Comparison of ENCODE assay signal across 12 cellular contexts in genomic region chr6:1382331-1382882, GRCh38. TPM values are rescaled to one million over a fixed set of nuclear protein-coding genes. Genes with fewer than 3 reads are reported as not detected.
A peak's percentile ranks its signal among the peaks of the same experiment; 100 is the strongest.
DNase-seq lines count a peak whose midpoint lies in the region; ATAC-seq, FAIRE-seq and TF ChIP-seq lines count a peak whose summit lies in the region.
"Had no signal": no experiment of that assay in that cellular context is flagged by ENCODE, and none has a peak within 500 bp of the region (broad histone marks: within the 10 kb centered on the region; RNA-seq: fewer than 3 reads in every experiment).

No MANE protein-coding gene starts in this region.

- H4K20me1 ChIP-seq in IMR-90 (ENCODE audit: insufficient read depth, low read length): no peaks in the 10 kb centered on the region
- H4K20me1 ChIP-seq in H1 (replicated peaks in 1 of 2; ENCODE audit: control insufficient read depth in 1 of 2, insufficient read depth in 2 of 2, low read length in 2 of 2): peaks cover 14 to 31% of the 10 kb centered on the region in 2 experiments
- H4K20me1 ChIP-seq in neural cell (ENCODE audit: insufficient read depth): no peaks in the 10 kb centered on the region

- no peak overlapping the region for H4K5ac ChIP-seq in IMR-90 (ENCODE audit: low read depth, low read length)
- no peak overlapping the region for H4K5ac ChIP-seq in H1 (ENCODE audit: insufficient read length, low read depth, low read length)

- H3K79me2 ChIP-seq in H1 (ENCODE audit: control insufficient read depth in 1 of 2, insufficient read depth in 2 of 2, low read length in 2 of 2): no peaks in the 10 kb centered on the region
- H3K79me2 ChIP-seq in neural cell (replicated peaks; ENCODE audit: insufficient read depth, low read length): no peaks in the 10 kb centered on the region

- H3K4me2 ChIP-seq in IMR-90 (ENCODE audit: low read depth, low read length): no peak overlapping the region; the same call in 1 of the 2 replicates
- peak overlapping the region; percentile 59 to 73 for H3K4me2 ChIP-seq in H1 (ENCODE audit: insufficient read depth in 1 of 2, low read depth in 2 of 2, low read length in 2 of 2)
- H3K4me2 ChIP-seq in neural cell (ENCODE audit: low read length): no peak overlapping the region

- DNase-seq in AG04450 (ENCODE audit: low read depth, low spot score) (no peak), IMR-90 (no peak), H1 (ENCODE audit: low read depth in 1 of 2, low spot score in 2 of 2) (peak in 1 of 2 experiments; percentile 78), COLO668 (lab: John Stamatoyannopoulos, UW; ENCODE audit: unreplicated experiment) (no peak), HTR-8/SVneo (ENCODE audit: insufficient read length, low spot score) (no peak), ureter (ENCODE audit: low spot score) (no peak)
- DNase-seq: NCI-H1092 had no signal

- dilution Hi-C loops in IMR-90 (cut with HindIII; ENCODE audit: low sequenced_read_pairs, unreplicated experiment): no loop called here

- FAIRE-seq in H1 (lab: Jason Lieb, UNC): no peak
- FAIRE-seq in HTR-8/SVneo (lab: Jason Lieb, UNC): no peak

- H3K9me2 ChIP-seq in neural cell (ENCODE audit: insufficient read depth, low read length): no peaks in the 10 kb centered on the region

- no peaks in the 10 kb centered on the region for H3K9me1 ChIP-seq in IMR-90 (ENCODE audit: insufficient read depth, low read length)

- H3K23me2 ChIP-seq in H1 (ENCODE audit: low read depth, low read length): peaks cover 6% of the 10 kb centered on the region; the same call in 1 of the 2 replicates

- H3K4me1 ChIP-seq in IMR-90 (ENCODE audit: control insufficient read depth, insufficient read depth, low read length) (peaks cover 8% of the 10 kb centered on the region; the same call in 1 of the 2 replicates), H1 (replicated peaks in 1 of 4; ENCODE audit: control insufficient read depth in 3 of 4, insufficient read depth in 4 of 4, low read length in 3 of 4) (peaks cover 0 to 37% (median 17%) of the 10 kb centered on the region in 4 experiments; a peak in 5 of 7 replicates)

- H2AK5ac ChIP-seq in IMR-90 (ENCODE audit: low read depth, low read length) (no peak overlapping the region), H1 (ENCODE audit: low read depth, low read length) (no peak overlapping the region)

- H3K18ac ChIP-seq in IMR-90 (ENCODE audit: low read depth, low read length) (no peak overlapping the region), H1 (ENCODE audit: extremely low read depth, low read length) (peak overlapping the region; percentile 24)

- no peak for TF ChIP-seq EP300 in H1 (IDR thresholded peaks at IDR 0.05; ENCODE audit: borderline replicate concordance in 1 of 2, low read depth in 2 of 2, low read length in 2 of 2)
- TF ChIP-seq EP300 in neural cell (conservative IDR thresholded peaks at IDR 0.05; ENCODE audit: poor library complexity, severe bottlenecking): no peak

- TF ChIP-seq POLR2A in IMR-90 (IDR thresholded peaks at IDR 0.05; ENCODE audit: low read depth, low read length): no peak
- no peak for TF ChIP-seq POLR2A in H1 (IDR thresholded peaks at IDR 0.05; ENCODE audit: control extremely low read depth in 1 of 2, low read depth in 2 of 2, low read length in 2 of 2)

- no TSS peak for BruUV-seq in IMR-90 (replicated peaks; lab: Mats Ljungman, UMichigan)

- H3K4ac ChIP-seq in IMR-90 (ENCODE audit: low read depth, low read length) (no peak overlapping the region), H1 (replicated peaks; ENCODE audit: insufficient read length, low read depth, low read length) (no peak overlapping the region)

- H3K23ac ChIP-seq in IMR-90 (ENCODE audit: low read depth, low read length) (no peak overlapping the region), H1 (ENCODE audit: insufficient read length) (no peak overlapping the region)

- no peak overlapping the region for H2BK120ac ChIP-seq in IMR-90 (ENCODE audit: low read depth, low read length)
- H2BK120ac ChIP-seq in H1 (replicated peaks; ENCODE audit: low read depth, low read length): no peak overlapping the region

- WGBS in IMR-90 (ENCODE audit: extremely low coverage in 2 of 2, insufficient read length in 1 of 2), 2 experiments: 55% methylated on average over 17 of the region's 35 CpGs; no CpG with 5 or more reads in 1 of the 2 experiments
- 2% methylated on average over 33 of the region's 35 CpGs; no CpG with 5 or more reads in 1 of the 2 experiments for WGBS in H1 (ENCODE audit: extremely low coverage in 1 of 2, insufficient coverage in 1 of 2, insufficient read length in 1 of 2, insufficient replicate concordance in 2 of 2, low coverage in 1 of 2, low lambda C conversion rate in 2 of 2, missing lambda C conversion rate in 1 of 2), 2 experiments

- H3F3A ChIP-seq in neural cell (ENCODE audit: insufficient read depth, low read length, poor library complexity, severe bottlenecking): no peaks in the 10 kb centered on the region

- peaks cover 34% of the 10 kb centered on the region for H3K9me3 ChIP-seq in AG04450 (ENCODE audit: control insufficient read depth, insufficient read depth, low read length)
- H3K9me3 ChIP-seq in IMR-90 (ENCODE audit: control insufficient read depth, insufficient read depth, low read length): peaks cover 3% of the 10 kb centered on the region; the same call in 1 of the 2 replicates
- no peaks in the 10 kb centered on the region for H3K9me3 ChIP-seq in H1 (ENCODE audit: insufficient read depth in 2 of 2, low read depth in 1 of 2, low read length in 1 of 2)
- no peaks in the 10 kb centered on the region for H3K9me3 ChIP-seq in neural cell (ENCODE audit: low read length)

- no peak overlapping the region for H2BK15ac ChIP-seq in IMR-90 (ENCODE audit: low read depth, low read length)
- H2BK15ac ChIP-seq in H1 (ENCODE audit: low read length): peak overlapping the region; percentile 53; the same call in 1 of the 2 replicates

- no peak overlapping the region for H2BK5ac ChIP-seq in IMR-90 (ENCODE audit: low read depth, low read length, poor library complexity, severe bottlenecking)
- no peak overlapping the region for H2BK5ac ChIP-seq in H1 (ENCODE audit: low read depth, low read length)

- H3K14ac ChIP-seq in IMR-90 (replicated peaks; ENCODE audit: low read depth, low read length) (no peak overlapping the region), H1 (ENCODE audit: insufficient read length) (no peak overlapping the region)

- TF ChIP-seq CTCF in AG04450 (IDR thresholded peaks at IDR 0.05; ENCODE audit: low read depth, low read length): no peak
- no peak for TF ChIP-seq CTCF in IMR-90 (conservative IDR thresholded peaks at IDR 0.05; ENCODE audit: low read depth, low read length)
- no peak for TF ChIP-seq CTCF in H1 (IDR thresholded peaks at IDR 0.05; ENCODE audit: control extremely low read depth in 1 of 3, insufficient read depth in 1 of 3, low read depth in 1 of 3, low read length in 3 of 3)
- no peak for TF ChIP-seq CTCF in neural cell (IDR thresholded peaks at IDR 0.05; ENCODE audit: poor library complexity, severe bottlenecking)

- H3K9ac ChIP-seq in IMR-90 (ENCODE audit: low read depth, low read length) (no peak overlapping the region), H1 (replicated peaks in 1 of 4; ENCODE audit: extremely low read depth in 1 of 4, low read depth in 3 of 4, low read length in 3 of 4) (no peak overlapping the region), neural cell (ENCODE audit: low read length) (no peak overlapping the region)

- H4K91ac ChIP-seq in IMR-90 (ENCODE audit: insufficient read depth, low read depth, low read length) (no peak overlapping the region), H1 (replicated peaks; ENCODE audit: insufficient read length, low read length) (no peak overlapping the region)

- H3K27me3 ChIP-seq in AG04450 (ENCODE audit: control insufficient read depth, insufficient read depth, low read length) (peaks cover 52% of the 10 kb centered on the region), IMR-90 (ENCODE audit: control insufficient read depth, insufficient read depth, low read length) (peaks cover 43% of the 10 kb centered on the region), H1 (replicated peaks in 1 of 4; ENCODE audit: control insufficient read depth in 3 of 4, extremely low read depth in 1 of 4, insufficient read depth in 3 of 4, low read length in 3 of 4) (peaks cover 94 to 100% (median 98%) of the 10 kb centered on the region in 4 experiments), neural cell (ENCODE audit: insufficient read depth, low read depth, low read length) (peaks cover 99% of the 10 kb centered on the region)

- POLR2A ChIA-PET in AG04450 (lab: Yijun Ruan, JAX) (interaction anchor here (0.5 kb wide), 1 partner anchor 10 kb away, joined by 4 read pairs; no protein-coding TSS in a partner anchor), IMR-90 (lab: Charles Lee; ENCODE audit: unreplicated experiment) (no interaction called here), H1 (lab: Charles Lee; ENCODE audit: partially characterized antibody) (interaction anchor here (1.5 to 2.0 kb wide), 2 partner anchors 10 to 14 kb away, joined by 8 to 11 read pairs; no protein-coding TSS in a partner anchor)

- CTCF ChIA-PET in AG04450 (lab: Charles Lee): interaction anchor here (0.7 to 2.1 kb wide), 9 partner anchors 8 to 789 kb away, joined by 3 to 13 read pairs (median 3); no protein-coding TSS in a partner anchor
- CTCF ChIA-PET in IMR-90 (lab: Yijun Ruan, JAX): no interaction called here
- CTCF ChIA-PET in H1 (lab: Charles Lee; ENCODE audit: partially characterized antibody): interaction anchor here (0.6 to 2.1 kb wide), 16 partner anchors 8 to 690 kb away, joined by 3 to 13 read pairs (median 4); partner anchors contain the start of gene EXOC2

- intact Hi-C loops in IMR-90 (cut with micrococcal nuclease): loop anchor here (5.0 kb wide), 1 partner anchor 790 kb away; no protein-coding TSS in a partner anchor

- in situ Hi-C loops in IMR-90 (cut with MboI; ENCODE audit: low sequenced_read_pairs): loop anchor here (5.0 to 25.0 kb wide), 2 partner anchors 470 to 585 kb away; no protein-coding TSS in a partner anchor

- peak overlapping the region; percentile 60; the same call in 1 of the 2 replicates for H2BK12ac ChIP-seq in H1 (ENCODE audit: low read depth, low read length)

- no peaks in the 10 kb centered on the region for H3K36me3 ChIP-seq in IMR-90 (ENCODE audit: control insufficient read depth, insufficient read depth, low read length)
- peaks cover 0 to 3% (median 0%) of the 10 kb centered on the region in 4 experiments; a peak in 1 of 8 replicates for H3K36me3 ChIP-seq in H1 (ENCODE audit: control insufficient read depth in 2 of 4, insufficient read depth in 4 of 4, low read length in 3 of 4)
- H3K36me3 ChIP-seq in neural cell (ENCODE audit: insufficient read depth, low read length): no peaks in the 10 kb centered on the region

- TF ChIP-seq RAD21 in IMR-90 (IDR thresholded peaks at IDR 0.05; ENCODE audit: low read length) (no peak), H1 (IDR thresholded peaks at IDR 0.05 in 1 of 2, conservative IDR thresholded peaks at IDR 0.05 in 1 of 2; ENCODE audit: low read depth in 2 of 2, low read length in 2 of 2) (no peak), neural cell (conservative IDR thresholded peaks at IDR 0.05) (no peak)

- peak overlapping the region; percentile 85 for H2AFZ ChIP-seq in IMR-90 (replicated peaks; ENCODE audit: low read length, poor library complexity)
- no peak overlapping the region for H2AFZ ChIP-seq in H1 (ENCODE audit: low read length)
- no peak overlapping the region for H2AFZ ChIP-seq in neural cell (ENCODE audit: low read depth, low read length)

- ATAC-seq in IMR-90 (ENCODE audit: low read depth) (no peak; the same call in 1 of the 2 replicates), HG02571 (IDR thresholded peaks at IDR 0.05; ENCODE audit: unreplicated experiment) (no peak)

- H3K56ac ChIP-seq in IMR-90 (ENCODE audit: extremely low read depth, insufficient read depth, low read length): no peak overlapping the region
- H3K56ac ChIP-seq in H1 (replicated peaks; ENCODE audit: insufficient read length, low read depth, low read length): no peak overlapping the region

- H4K8ac ChIP-seq in IMR-90 (ENCODE audit: low read depth in 2 of 2, low read length in 2 of 2) (no peak overlapping the region), H1 (ENCODE audit: extremely low read depth, insufficient read depth, low read length) (no peak overlapping the region)

- H3K27ac ChIP-seq in AG04450 (ENCODE audit: low read depth, low read length) (no peak overlapping the region), IMR-90 (ENCODE audit: insufficient read depth, low read length) (no peak overlapping the region), H1 (ENCODE audit: low read depth, low read length) (no peak overlapping the region), neural cell (ENCODE audit: low read length) (no peak overlapping the region)
- H3K27ac ChIP-seq: C4-2B had no signal

- H2BK20ac ChIP-seq in IMR-90 (ENCODE audit: low read depth, low read length) (no peak overlapping the region), H1 (ENCODE audit: low read length) (0 out of 2 replicates have a peak overlapping the region, but pooled peaks have one; percentile 34)

- H3K79me1 ChIP-seq in IMR-90 (ENCODE audit: low read depth in 1 of 2, low read length in 2 of 2) (no peaks in the 10 kb centered on the region), H1 (ENCODE audit: low read depth, low read length) (no peaks in the 10 kb centered on the region)

- no peak overlapping the region for H2AK9ac ChIP-seq in IMR-90 (replicated peaks; ENCODE audit: low read depth, low read length, poor library complexity)

- H3K4me3 ChIP-seq in AG04450 (ENCODE audit: low read depth, low read length): peak overlapping the region; percentile 48
- H3K4me3 ChIP-seq in IMR-90 (ENCODE audit: insufficient read depth, low read depth, low read length): no peak overlapping the region
- peak overlapping the region; percentile 1 to 63 (median 23); a peak in 4 of 8 replicates for H3K4me3 ChIP-seq in H1 (ENCODE audit: extremely low read depth in 1 of 4, insufficient read depth in 2 of 4, low read depth in 3 of 4, low read length in 4 of 4)
- H3K4me3 ChIP-seq in neural cell (ENCODE audit: low read length): peak overlapping the region; percentile 56
- H3K4me3 ChIP-seq: lung had no signal

RNA-seq across cellular contexts. Expression of gene FOXF2, which starts 7.0 kb away (rescaled TPM):
- polyA plus RNA-seq in AG04450 (2011; rRNA removed): 17.3 TPM in 2 replicates
- polyA minus RNA-seq in AG04450 (2011; rRNA and poly(A)+ RNA removed): 13.0 and 13.8 TPM in 2 replicates
- total RNA-seq in IMR-90 (2012; rRNA removed): 2.5 TPM in 2 replicates
- 16.3 and 17.3 TPM in 2 replicates for polyA plus RNA-seq in IMR-90 (2012; rRNA removed)
- 13.8 and 25.8 TPM in 2 replicates for polyA plus RNA-seq in IMR-90 (2012; cell fraction: cytosol; rRNA removed)
- polyA plus RNA-seq in IMR-90 (2012; cell fraction: nucleus; rRNA removed; ENCODE audit: low replicate concordance): 11.7 and 17.4 TPM in 2 replicates
- not detected in 2 replicates for total RNA-seq in H1 (2021; fragmentation: NEBNext Ultra II Directional; extraction: Animal tissue kit (Norgen Biotek cat#: 25700))
- polyA plus RNA-seq in H1 (2011; rRNA removed): 0.05 TPM in 2 replicates
- 0.08 TPM for polyA plus RNA-seq in H1 (2011; cell fraction: cytosol; rRNA removed)
- polyA plus RNA-seq in H1 (2011; cell fraction: nucleus; rRNA removed): not detected
- polyA plus RNA-seq in H1 (2012, experiment 1 of 2): not detected in 4 replicates
- not detected for polyA plus RNA-seq in H1 (2012, experiment 2 of 2)
- polyA plus RNA-seq in H1 (2013, experiment 1 of 2): 0.06 TPM
- not detected for polyA plus RNA-seq in H1 (2013, experiment 2 of 2)
- polyA minus RNA-seq in H1 (2011; rRNA and poly(A)+ RNA removed): not detected in 2 replicates
- polyA minus RNA-seq in H1 (2011; cell fraction: cytosol; rRNA and poly(A)+ RNA removed): 0.81 TPM
- 0.30 TPM for polyA minus RNA-seq in H1 (2011; cell fraction: nucleus; rRNA and poly(A)+ RNA removed)
- polyA plus RNA-seq in neural cell: not detected in 2 replicates
- not detected in 2 replicates for polyA minus RNA-seq in neural cell
- total RNA-seq in ureter: 3.4 TPM
- total RNA-seq: activated naive CD4-positive, alpha-beta T cell treated with anti-CD3 and anti-CD28 coated beads for 36 hours had no signal

Comparison
In these comparisons a context has a peak if more than half of its experiments do, and no peak if none do; other contexts are left out.
1. H3K4me2 ChIP-seq: peak in H1 (2 of 2); none in IMR-90 (single experiment) and neural cell (single experiment).
2. RNA of gene FOXF2, which starts 7.0 kb away (polyA plus RNA-seq): 17.3 TPM in AG04450 and 11.7 to 25.8 TPM in IMR-90; 0.05 to 0.08 TPM in H1 and not detected in neural cell; every median in the first group is over 10 times any median in the second.